Comparison of ENCODE assay signal across 9 cellular contexts in genomic region chr5:50441479-50441815, GRCh38. TPM values are rescaled to one million over a fixed set of nuclear protein-coding genes. Genes with fewer than 3 reads are reported as not detected.
DNase-seq lines count a peak whose midpoint lies in the region; ATAC-seq, FAIRE-seq and TF ChIP-seq lines count a peak whose summit lies in the region.
"Had no signal": no experiment of that assay in that cellular context is flagged by ENCODE, and none has a peak within 500 bp of the region (broad histone marks: within the 10 kb centered on the region; RNA-seq: fewer than 3 reads in every experiment).

No MANE protein-coding gene starts in this region.

- CTCF ChIA-PET in AG04450 (lab: Charles Lee) (no interaction called here), MCF 10A (lab: Yijun Ruan, JAX) (interaction anchor here (0.7 to 2.1 kb wide), 12 partner anchors 9 to 1732 kb away, joined by 3 to 8 read pairs (median 4); partner anchors contain the start of gene PARP8)

- H3K4me1 Mint-ChIP-seq in MCF 10A (ENCODE audit: insufficient read depth, unreplicated experiment), result peaks cover 16% of the 10 kb centered on the region

- ATAC-seq in HG02981 (IDR thresholded peaks at IDR 0.05; ENCODE audit: unreplicated experiment), result no peak

- peak overlapping the region; percentile 86 for H3K4me3 Mint-ChIP-seq in MCF 10A (ENCODE audit: unreplicated experiment)

- peak overlapping the region; percentile 81 for H3K27ac Mint-ChIP-seq in MCF 10A (ENCODE audit: low read depth, unreplicated experiment)

- DNase-seq in AG04450 (ENCODE audit: low read depth, low spot score) (no peak), HL-60 (ENCODE audit: low read depth in 1 of 2, low spot score in 1 of 2) (no peak), MCF 10A (ENCODE audit: unreplicated experiment) (no peak), D721Med (ENCODE audit: insufficient read length, low spot score) (no peak), COLO668 (lab: John Stamatoyannopoulos, UW; ENCODE audit: unreplicated experiment) (no peak), DMS53 treated with DMSO at 0.1 percent for 48 hours (lab: John Stamatoyannopoulos, UW; ENCODE audit: unreplicated experiment) (no peak)

- intact Hi-C loops in MCF 10A (cut with micrococcal nuclease), result loop anchor here (2.0 to 5.0 kb wide), 3 partner anchors 49 to 309 kb away; no protein-coding TSS in a partner anchor

- H3K9me3 Mint-ChIP-seq in MCF 10A (ENCODE audit: unreplicated experiment), result no peaks in the 10 kb centered on the region

- H3K4me1 ChIP-seq in muscle layer of duodenum (ENCODE audit: control insufficient read depth in 1 of 2, insufficient read depth in 2 of 2, low read length in 2 of 2), result peaks cover 0 to 7% of the 10 kb centered on the region in 2 donors

- H3K27me3 ChIP-seq in AG04450 (ENCODE audit: control insufficient read depth, insufficient read depth, low read length) (peaks cover 2% of the 10 kb centered on the region), HL-60 (ENCODE audit: insufficient read depth, poor library complexity, severe bottlenecking) (no peaks in the 10 kb centered on the region), muscle layer of duodenum (ENCODE audit: low read depth, low read length) (no peaks in the 10 kb centered on the region)

- H3K9me3 ChIP-seq in AG04450 (ENCODE audit: control insufficient read depth, insufficient read depth, low read length) (peaks cover 5% of the 10 kb centered on the region; the same call in 1 of the 2 replicates), muscle layer of duodenum (ENCODE audit: control insufficient read depth in 1 of 2, low read length in 2 of 2) (no peaks in the 10 kb centered on the region)

- peak overlapping the region; percentile 32 for H3K4me3 ChIP-seq in AG04450 (ENCODE audit: low read depth, low read length)
- peak overlapping the region; percentile 56 for H3K4me3 ChIP-seq in HL-60 (replicated peaks; ENCODE audit: insufficient read depth, low read length)
- H3K4me3 ChIP-seq in muscle layer of duodenum (ENCODE audit: low read depth in 1 of 2, low read length in 2 of 2), result peak overlapping the region; percentile 52 to 75

- no peak overlapping the region for H3K27ac ChIP-seq in AG04450 (ENCODE audit: low read depth, low read length)
- H3K27ac ChIP-seq in HL-60 (replicated peaks), result peak overlapping the region; percentile 90
- peak overlapping the region; percentile 39 for H3K27ac ChIP-seq in muscle layer of duodenum (ENCODE audit: low read length)

- POLR2A ChIA-PET in AG04450 (lab: Yijun Ruan, JAX) (no interaction called here), MCF 10A (lab: Yijun Ruan, JAX) (interaction anchor here (0.6 to 2.2 kb wide), 12 partner anchors 10 to 304 kb away, joined by 3 to 12 read pairs (median 4); no protein-coding TSS in a partner anchor)

- FAIRE-seq in D721Med (lab: Jason Lieb, UNC), result no peak
- FAIRE-seq: endometrium had no signal

- H3K36me3 ChIP-seq in muscle layer of duodenum (ENCODE audit: control insufficient read depth in 1 of 2, insufficient read depth in 2 of 2, low read length in 2 of 2), result no peaks in the 10 kb centered on the region

- H3K27me3 Mint-ChIP-seq in MCF 10A (ENCODE audit: insufficient read depth, unreplicated experiment), result no peaks in the 10 kb centered on the region

- H3K36me3 Mint-ChIP-seq in MCF 10A (ENCODE audit: insufficient read depth, unreplicated experiment), result no peaks in the 10 kb centered on the region

- TF ChIP-seq CTCF in AG04450 (IDR thresholded peaks at IDR 0.05; ENCODE audit: low read depth, low read length) (no peak), HL-60 (IDR thresholded peaks at IDR 0.05; ENCODE audit: insufficient read depth, low read length) (no peak), MCF 10A (IDR thresholded peaks at IDR 0.05; ENCODE audit: unreplicated experiment) (no peak), D721Med (IDR thresholded peaks at IDR 0.05; ENCODE audit: insufficient read depth, missing control alignments) (no peak)

- no TSS peak for BruUV-seq in MCF 10A (replicated peaks; lab: Mats Ljungman, UMichigan)

RNA-seq across cellular contexts. Expression of gene EMB, which starts 0.4 kb away (rescaled TPM):
- polyA plus RNA-seq in AG04450 (2011; rRNA removed), result 0.83 and 0.89 TPM in 2 replicates
- 0.55 and 1.3 TPM in 2 replicates for polyA minus RNA-seq in AG04450 (2011; rRNA and poly(A)+ RNA removed)
- total RNA-seq in MCF 10A (2022), result 27.7 and 31.2 TPM in 2 replicates
